1 cellular context compared by ENCODE assay signal in the genomic region with DNA sequence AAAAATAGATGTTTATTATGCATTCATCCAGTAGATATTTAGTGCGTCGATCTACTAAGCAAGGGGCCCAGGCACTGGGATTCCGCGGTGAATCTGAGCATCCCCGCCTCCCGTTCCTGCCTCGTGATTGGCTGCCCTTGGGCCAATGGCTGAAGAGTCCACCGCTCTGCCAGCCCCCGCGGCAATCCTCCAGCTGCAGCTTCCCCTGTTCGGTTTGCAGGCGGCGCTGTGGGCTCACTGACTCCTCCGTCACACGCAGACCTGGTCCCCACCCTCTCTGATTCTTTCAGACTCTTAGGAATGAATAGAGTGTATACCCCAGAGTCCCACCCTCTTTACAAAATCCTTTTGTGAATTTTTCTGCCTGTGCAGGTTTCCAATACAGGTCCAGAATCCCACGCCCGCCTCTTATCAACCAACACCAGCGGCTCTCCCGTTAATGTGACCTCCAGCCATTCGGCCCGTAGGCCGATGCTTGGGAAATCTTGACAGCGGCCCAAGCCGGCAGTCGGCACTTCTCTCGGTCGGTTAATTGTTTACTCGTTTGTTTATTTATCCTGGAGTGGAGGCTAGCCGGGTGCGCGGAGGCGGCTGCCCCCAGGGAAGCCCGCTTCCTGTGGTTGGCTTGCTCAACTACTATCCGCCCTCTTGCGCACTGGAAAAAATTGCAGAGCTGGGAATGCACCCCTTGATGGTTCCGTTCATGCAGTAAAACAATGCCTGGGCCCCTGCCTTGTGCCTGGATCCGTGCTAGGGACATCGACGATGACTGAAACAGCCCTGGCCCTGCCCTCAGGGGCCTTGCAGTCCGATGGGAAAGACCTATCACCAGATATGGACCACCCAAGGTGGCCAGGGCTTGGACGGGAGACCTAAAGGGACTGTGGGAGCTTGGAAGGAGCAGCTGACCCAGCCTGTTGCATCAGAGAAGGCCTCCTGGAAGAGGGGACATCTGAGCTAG.
TF ChIP-seq lines count a peak whose summit lies in the region.

No MANE protein-coding gene starts in this region.

TF ChIP-seq in Ishikawa, 13 proteins besides CTCF, POLR2A, EP300 and RAD21 (continued from another document):
- TF ChIP-seq, protein P1, sequence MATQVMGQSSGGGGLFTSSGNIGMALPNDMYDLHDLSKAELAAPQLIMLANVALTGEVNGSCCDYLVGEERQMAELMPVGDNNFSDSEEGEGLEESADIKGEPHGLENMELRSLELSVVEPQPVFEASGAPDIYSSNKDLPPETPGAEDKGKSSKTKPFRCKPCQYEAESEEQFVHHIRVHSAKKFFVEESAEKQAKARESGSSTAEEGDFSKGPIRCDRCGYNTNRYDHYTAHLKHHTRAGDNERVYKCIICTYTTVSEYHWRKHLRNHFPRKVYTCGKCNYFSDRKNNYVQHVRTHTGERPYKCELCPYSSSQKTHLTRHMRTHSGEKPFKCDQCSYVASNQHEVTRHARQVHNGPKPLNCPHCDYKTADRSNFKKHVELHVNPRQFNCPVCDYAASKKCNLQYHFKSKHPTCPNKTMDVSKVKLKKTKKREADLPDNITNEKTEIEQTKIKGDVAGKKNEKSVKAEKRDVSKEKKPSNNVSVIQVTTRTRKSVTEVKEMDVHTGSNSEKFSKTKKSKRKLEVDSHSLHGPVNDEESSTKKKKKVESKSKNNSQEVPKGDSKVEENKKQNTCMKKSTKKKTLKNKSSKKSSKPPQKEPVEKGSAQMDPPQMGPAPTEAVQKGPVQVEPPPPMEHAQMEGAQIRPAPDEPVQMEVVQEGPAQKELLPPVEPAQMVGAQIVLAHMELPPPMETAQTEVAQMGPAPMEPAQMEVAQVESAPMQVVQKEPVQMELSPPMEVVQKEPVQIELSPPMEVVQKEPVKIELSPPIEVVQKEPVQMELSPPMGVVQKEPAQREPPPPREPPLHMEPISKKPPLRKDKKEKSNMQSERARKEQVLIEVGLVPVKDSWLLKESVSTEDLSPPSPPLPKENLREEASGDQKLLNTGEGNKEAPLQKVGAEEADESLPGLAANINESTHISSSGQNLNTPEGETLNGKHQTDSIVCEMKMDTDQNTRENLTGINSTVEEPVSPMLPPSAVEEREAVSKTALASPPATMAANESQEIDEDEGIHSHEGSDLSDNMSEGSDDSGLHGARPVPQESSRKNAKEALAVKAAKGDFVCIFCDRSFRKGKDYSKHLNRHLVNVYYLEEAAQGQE (IDR thresholded peaks at IDR 0.05; ENCODE audit: low read depth): no peak
- TF ChIP-seq TAF1 (IDR thresholded peaks at IDR 0.05; ENCODE audit: low read depth) (no peak), NFIC (IDR thresholded peaks at IDR 0.05) (peak; percentile 32; the same call in 1 of the 2 replicates)
